8 cellular contexts compared by ENCODE assay signal in the genomic region with DNA sequence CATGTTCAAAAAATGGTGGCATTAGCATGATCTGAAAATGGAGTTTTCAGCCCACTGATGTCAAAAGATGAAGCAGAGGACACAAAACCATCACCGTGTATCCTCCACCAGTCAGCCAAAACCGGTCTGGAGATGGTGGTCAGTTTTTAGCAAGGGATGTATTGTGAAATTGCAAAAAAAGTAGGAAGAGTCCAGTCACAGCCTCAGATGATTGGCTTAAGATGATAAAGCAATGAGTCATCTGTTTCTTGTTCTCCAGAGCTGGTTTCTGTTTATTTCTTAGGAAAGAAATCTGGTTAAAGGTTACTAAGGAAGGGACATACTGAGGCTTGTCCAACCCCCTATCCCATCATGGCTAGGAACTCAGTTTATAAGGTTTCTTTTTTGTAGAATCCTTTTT. TPM values are rescaled to one million over a fixed set of nuclear protein-coding genes. Genes with fewer than 3 reads are reported as not detected.
DNase-seq lines count a peak whose midpoint lies in the region; ATAC-seq and TF ChIP-seq lines count a peak whose summit lies in the region.
"Had no signal": no experiment of that assay in that cellular context is flagged by ENCODE, and none has a peak within 500 bp of the region (broad histone marks: within the 10 kb centered on the region; RNA-seq: fewer than 3 reads in every experiment).

No MANE protein-coding gene starts in this region.

- no peak for ATAC-seq in GM19324 (IDR thresholded peaks at IDR 0.05; ENCODE audit: low FRiP score, unreplicated experiment)

- no peaks in the 10 kb centered on the region for H3K9me3 ChIP-seq in skeletal muscle satellite cell (replicated peaks; ENCODE audit: low read length)

- H3K36me3 ChIP-seq in skeletal muscle satellite cell (ENCODE audit: insufficient read depth, low read length) = no peaks in the 10 kb centered on the region

- H3K27me3 ChIP-seq in skeletal muscle satellite cell (ENCODE audit: control insufficient read depth, insufficient read depth, low read length) = no peaks in the 10 kb centered on the region

- TF ChIP-seq CTCF in epithelial cell of esophagus (IDR thresholded peaks at IDR 0.05; ENCODE audit: insufficient read depth, low read depth, low read length, missing control alignments) = no peak

- peaks cover 16% of the 10 kb centered on the region for H3K4me1 ChIP-seq in skeletal muscle satellite cell (ENCODE audit: control insufficient read depth, insufficient read depth, low read length)

- peak overlapping the region; percentile 72 for H3K4me2 ChIP-seq in skeletal muscle satellite cell (ENCODE audit: low read length)

- DNase-seq in GM04504 (ENCODE audit: low read depth) (peak; percentile 75), NOMO-1 treated with dmso at 0.1 percent for 144 hours (lab: John Stamatoyannopoulos, UW; ENCODE audit: unreplicated experiment) (peak; percentile 58), epithelial cell of esophagus (ENCODE audit: low read depth) (peak; percentile 85), pons (ENCODE audit: low spot score) (no peak), SHP77 (lab: John Stamatoyannopoulos, UW) (no peak)
- DNase-seq: activated CD4-positive, alpha-beta T cell treated with anti-CD3 and anti-CD28 coated beads, Interleukin-2, amount 10 ng/mL, durations not matched to agents 24 days and 14 days had no signal

- H3K4me3 ChIP-seq in epithelial cell of esophagus (ENCODE audit: low read length) (no peak overlapping the region), skeletal muscle satellite cell (ENCODE audit: low read length) (no peak overlapping the region)

- peak overlapping the region; percentile 44 for H3K9ac ChIP-seq in skeletal muscle satellite cell (ENCODE audit: low read depth, low read length)

RNA-seq across cellular contexts. Expression of a gene that starts 47.8 kb away (rescaled TPM):
- 5.5 and 6.3 TPM in 2 replicates for total RNA-seq in skeletal muscle satellite cell (2012; rRNA removed)

Comparison
In these comparisons a context has a peak if more than half of its experiments do, and no peak if none do; other contexts are left out.
1. DNase-seq: peak in GM04504 (single experiment), NOMO-1 treated with dmso at 0.1 percent for 144 hours (single experiment) and epithelial cell of esophagus (single experiment); none in pons (single experiment) and SHP77 (0 of 2).